In genomic region chr2:109615637-109616144, GRCh38 we compare ENCODE assay signal across 8 cellular contexts. TPM values are rescaled to one million over a fixed set of nuclear protein-coding genes. Genes with fewer than 3 reads are reported as not detected.
DNase-seq lines count a peak whose midpoint lies in the region; ATAC-seq and TF ChIP-seq lines count a peak whose summit lies in the region.

No MANE protein-coding gene starts in this region.

- peaks cover 0 to 2% of the 10 kb centered on the region in 2 donors for H3K36me3 Mint-ChIP-seq in CD4-positive, alpha-beta memory T cell

- no peak for DNase-seq in CD4-positive, alpha-beta memory T cell
- DNase-seq in NCI-H82 treated with DMSO at 0.1 percent for 48 hours (lab: John Stamatoyannopoulos, UW; ENCODE audit: unreplicated experiment) (peak; percentile 17), fibroblast of mammary gland (ENCODE audit: low read depth) (no peak), NCI-H1436 (lab: John Stamatoyannopoulos, UW) (no peak)
- no peak for DNase-seq in activated CD4-positive, CD25-positive, alpha-beta regulatory T cell (lab: John Stamatoyannopoulos, UW)

- H3K27me3 Mint-ChIP-seq in CD4-positive, alpha-beta memory T cell, result peaks cover 24 to 35% of the 10 kb centered on the region in 2 donors

- no peak overlapping the region for H2AFZ ChIP-seq in neuron (ENCODE audit: low read depth, low read length)

- ATAC-seq in HG03460 (IDR thresholded peaks at IDR 0.05; ENCODE audit: unreplicated experiment), result no peak
- no peak for ATAC-seq in GM21528 (IDR thresholded peaks at IDR 0.05; ENCODE audit: low FRiP score, unreplicated experiment)

- POLR2A ChIA-PET in CD4-positive, alpha-beta memory T cell (lab: Charles Lee; ENCODE audit: partially characterized antibody), result interaction anchor here (1.4 kb wide), 1 partner anchor 10 kb away, joined by 4 read pairs; no protein-coding TSS in a partner anchor

- CTCF ChIA-PET in CD4-positive, alpha-beta memory T cell (lab: Charles Lee; ENCODE audit: partially characterized antibody), result interaction anchor here (1.3 kb wide), 1 partner anchor 69 kb away, joined by 3 read pairs; no protein-coding TSS in a partner anchor

- H3K4me3 Mint-ChIP-seq in CD4-positive, alpha-beta memory T cell, result peak overlapping the region; percentile 32 to 75 (median 54)

- peak overlapping the region in 3 of 7 donors; percentile 1 to 35 (median 17) for H3K27ac Mint-ChIP-seq in CD4-positive, alpha-beta memory T cell

- H3K27me3 ChIP-seq in CD4-positive, alpha-beta memory T cell (ENCODE audit: insufficient read depth, low read length), result peaks cover 8% of the 10 kb centered on the region
- no peaks in the 10 kb centered on the region for H3K27me3 ChIP-seq in neuron (ENCODE audit: insufficient read depth, low read length)

- no peak for TF ChIP-seq CTCF in fibroblast of mammary gland (conservative IDR thresholded peaks at IDR 0.05; ENCODE audit: control insufficient read depth, insufficient read depth, low read depth, low read length)

- no peaks in the 10 kb centered on the region for H3K4me1 ChIP-seq in CD4-positive, alpha-beta memory T cell (ENCODE audit: insufficient read depth, low read length)
- peaks cover 28% of the 10 kb centered on the region for H3K4me1 ChIP-seq in neuron (ENCODE audit: insufficient read depth, low read length)

- no peaks in the 10 kb centered on the region for H3K36me3 ChIP-seq in CD4-positive, alpha-beta memory T cell (ENCODE audit: insufficient read depth, low read length)
- no peaks in the 10 kb centered on the region for H3K36me3 ChIP-seq in neuron (ENCODE audit: insufficient read depth, low read length)

- intact Hi-C loops in CD4-positive, alpha-beta memory T cell (cut with micrococcal nuclease), result no loop called here

- no peak overlapping the region for H3K4me3 ChIP-seq in CD4-positive, alpha-beta memory T cell (ENCODE audit: low read length in 2 of 2)
- peak overlapping the region; percentile 53 for H3K4me3 ChIP-seq in fibroblast of mammary gland (ENCODE audit: control insufficient read depth, low read depth, low read length)
- H3K4me3 ChIP-seq in neuron (ENCODE audit: low read length), result peak overlapping the region; percentile 96

- H3K9me3 Mint-ChIP-seq in CD4-positive, alpha-beta memory T cell, result peaks cover 0 to 12% (median 9%) of the 10 kb centered on the region in 8 donors

- peaks cover 10 to 26% (median 20%) of the 10 kb centered on the region in 4 donors for H3K4me1 Mint-ChIP-seq in CD4-positive, alpha-beta memory T cell

- H3K9me3 ChIP-seq in CD4-positive, alpha-beta memory T cell (ENCODE audit: control insufficient read depth in 1 of 2, low read length in 2 of 2), result no peaks in the 10 kb centered on the region
- peaks cover 2% of the 10 kb centered on the region for H3K9me3 ChIP-seq in neuron (ENCODE audit: low read length)

- H3K27ac ChIP-seq in CD4-positive, alpha-beta memory T cell (ENCODE audit: low read depth, low read length), result no peak overlapping the region

RNA-seq across cellular contexts. Expression of gene SOWAHC, which starts 1.5 kb away (rescaled TPM):
- 1 to 10 TPM; 1.4 to 1.5 TPM for total RNA-seq in CD4-positive, alpha-beta memory T cell
- under 1 TPM; 0.37 to 0.77 TPM for polyA plus RNA-seq in CD4-positive, alpha-beta memory T cell

RNA-seq across cellular contexts. Expression of gene SEPTIN10, which starts 1.9 kb away (rescaled TPM):
- total RNA-seq in CD4-positive, alpha-beta memory T cell, result 1 to 10 TPM; 5.1 to 5.7 TPM
- polyA plus RNA-seq in CD4-positive, alpha-beta memory T cell, result 1 to 10 TPM; 2.5 to 3.3 TPM

Comparison
In these comparisons a context has a peak if more than half of its experiments do, and no peak if none do; other contexts are left out.
1. H3K4me3 ChIP-seq: peak in fibroblast of mammary gland (single experiment) and neuron (single experiment); none in CD4-positive, alpha-beta memory T cell (0 of 2).